34 cellular contexts compared by ENCODE assay signal in genomic region chr1:31885851-31886250, GRCh38.
"Had no signal": no experiment of that assay in that cellular context is flagged by ENCODE, and none has a peak within 500 bp of the region (broad histone marks: within the 10 kb centered on the region; RNA-seq: fewer than 3 reads in every experiment).

No MANE protein-coding gene starts in this region.

- DNase-seq: Karpas-422, Kasumi-1, MG63, MM.1S, MV-4-11, NCI-H1048, NCI-H1092, NCI-H1092 treated with DMSO at 0.1 percent for 48 hours, NCI-H1105, NCI-H1105 treated with DMSO at 0.1 percent for 48 hours, NCI-H1417, NCI-H1417 treated with DMSO at 0.1 percent for 48 hours, NCI-H1436, NCI-H1436 treated with DMSO at 0.1 percent for 48 hours, NCI-H146, NCI-H1694, NCI-H1694 treated with DMSO at 0.1 percent for 48 hours, NCI-H187, NCI-H187 treated with DMSO at 0.1 percent for 48 hours, NCI-H1930, NCI-H2029, NCI-H2029 treated with DMSO at 0.1 percent for 48 hours, NCI-H2081, NCI-H2081 treated with DMSO at 0.1 percent for 48 hours, NCI-H2107, NCI-H2171, NCI-H2171 treated with DMSO at 0.1 percent for 48 hours, NCI-H2227 treated with DMSO at 0.1 percent for 48 hours, NCI-H226, NCI-H345, NCI-H446, NCI-H446 treated with DMSO at 0.1 percent for 48 hours, NCI-H510A, NCI-H510A treated with DMSO at 0.1 percent for 48 hours had no signal

- H3K27me3 ChIP-seq: MG63 had no signal

- H3K4me3 ChIP-seq: MG63 had no signal

- H3K36me3 ChIP-seq: MG63 had no signal

- H3K9me3 ChIP-seq: MG63 had no signal
